ENCODE assay signal across 2 cellular contexts in genomic region chr6:54737247-54737646, GRCh38.
A peak's percentile ranks its signal among the peaks of the same experiment; 100 is the strongest.
TF ChIP-seq lines count a peak whose summit lies in the region.

No MANE protein-coding gene starts in this region.

TF ChIP-seq in IMR-90, 13 proteins besides CTCF, POLR2A, EP300 and RAD21 (continued from another document):
- TF ChIP-seq RCOR1 (IDR thresholded peaks at IDR 0.05; ENCODE audit: insufficient replicate concordance, low read length) (no peak), MAFK (IDR thresholded peaks at IDR 0.05; ENCODE audit: low read depth, low read length) (no peak), ELK1 (IDR thresholded peaks at IDR 0.05; ENCODE audit: borderline replicate concordance, low read depth, low read length) (no peak), FOS (IDR thresholded peaks at IDR 0.05; ENCODE audit: low read depth, low read length) (no peak), CEBPB (IDR thresholded peaks at IDR 0.05; ENCODE audit: low read depth, low read length) (no peak)

TF ChIP-seq in H1, 55 proteins besides CTCF, POLR2A, EP300 and RAD21 (continued from another document):
- TF ChIP-seq FOSL1 (IDR thresholded peaks at IDR 0.05; ENCODE audit: insufficient read depth, low read depth, low read length) (no peak), SP2 (IDR thresholded peaks at IDR 0.05; ENCODE audit: low read length) (peak; percentile 28; the same call in 1 of the 2 replicates), CBX5 (IDR thresholded peaks at IDR 0.05; ENCODE audit: low read depth, low read length) (no peak)
